Comparison of ENCODE assay signal across 8 cellular contexts in the genomic region with DNA sequence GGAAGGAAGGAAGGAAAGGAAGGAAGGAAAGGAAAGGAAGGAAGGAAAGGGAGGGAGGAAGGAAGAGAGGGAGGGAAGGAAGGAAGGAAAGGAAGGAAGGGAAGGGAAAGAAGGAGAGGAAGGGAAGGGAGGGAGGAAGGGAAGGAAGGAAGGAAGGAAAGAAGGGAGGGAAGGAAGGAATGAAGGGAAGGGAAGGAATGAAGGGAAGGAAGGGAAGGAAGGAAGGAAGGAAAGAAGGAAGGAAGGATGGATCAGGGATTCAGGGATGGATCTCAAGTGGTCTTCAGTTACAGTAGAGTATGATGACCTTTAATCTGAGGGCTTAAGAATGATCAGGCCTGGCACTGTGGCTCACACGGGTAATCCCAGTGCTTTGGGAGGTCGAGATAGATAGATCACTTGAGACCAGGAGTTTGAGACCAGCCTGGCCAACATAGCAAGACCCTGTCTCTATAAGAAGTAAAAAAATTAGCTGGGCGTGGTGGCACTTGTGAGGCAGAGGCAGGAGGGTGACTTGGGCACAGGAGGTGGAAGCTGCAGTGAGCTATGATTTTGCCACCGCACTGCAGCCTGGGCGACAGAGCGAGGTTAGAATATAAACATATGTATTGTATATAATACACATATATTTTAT. TPM values are rescaled to one million over a fixed set of nuclear protein-coding genes. Genes with fewer than 3 reads are reported as not detected.
DNase-seq lines count a peak whose midpoint lies in the region; ATAC-seq, FAIRE-seq and TF ChIP-seq lines count a peak whose summit lies in the region.

No MANE protein-coding gene starts in this region.

- H3K9me3 Mint-ChIP-seq in activated CD8-positive, alpha-beta memory T cell treated with anti-CD3 and anti-CD28 coated beads, Interleukin-2, amount 10 ng/mL, durations not matched to agents 7 days and 5 days (ENCODE audit: low read depth), result no peaks in the 10 kb centered on the region
- H3K9me3 Mint-ChIP-seq in activated naive CD4-positive, alpha-beta T cell treated with anti-CD3 and anti-CD28 coated beads, Interleukin-2, amount 10 ng/mL, durations not matched to agents 7 days and 5 days, result no peaks in the 10 kb centered on the region
- H3K9me3 Mint-ChIP-seq in memory B cell, result peaks cover 1% of the 10 kb centered on the region
- no peaks in the 10 kb centered on the region for H3K9me3 Mint-ChIP-seq in type B pancreatic cell

- H3K27ac Mint-ChIP-seq in activated CD8-positive, alpha-beta memory T cell treated with anti-CD3 and anti-CD28 coated beads, Interleukin-2, amount 10 ng/mL, durations not matched to agents 7 days and 5 days, result peak overlapping the region; percentile 70
- peak overlapping the region; percentile 87 for H3K27ac Mint-ChIP-seq in activated naive CD4-positive, alpha-beta T cell treated with anti-CD3 and anti-CD28 coated beads, Interleukin-2, amount 10 ng/mL, durations not matched to agents 7 days and 5 days
- H3K27ac Mint-ChIP-seq in memory B cell (peak overlapping the region; percentile 19), type B pancreatic cell (peak overlapping the region; percentile 90)

- H3K27me3 Mint-ChIP-seq in activated CD8-positive, alpha-beta memory T cell treated with anti-CD3 and anti-CD28 coated beads, Interleukin-2, amount 10 ng/mL, durations not matched to agents 7 days and 5 days, result no peaks in the 10 kb centered on the region
- H3K27me3 Mint-ChIP-seq in activated naive CD4-positive, alpha-beta T cell treated with anti-CD3 and anti-CD28 coated beads, Interleukin-2, amount 10 ng/mL, durations not matched to agents 7 days and 5 days, result no peaks in the 10 kb centered on the region
- H3K27me3 Mint-ChIP-seq in memory B cell (no peaks in the 10 kb centered on the region), type B pancreatic cell (no peaks in the 10 kb centered on the region)

- peaks cover 20% of the 10 kb centered on the region for H3K4me1 Mint-ChIP-seq in activated CD8-positive, alpha-beta memory T cell treated with anti-CD3 and anti-CD28 coated beads, Interleukin-2, amount 10 ng/mL, durations not matched to agents 7 days and 5 days
- peaks cover 27% of the 10 kb centered on the region for H3K4me1 Mint-ChIP-seq in activated naive CD4-positive, alpha-beta T cell treated with anti-CD3 and anti-CD28 coated beads, Interleukin-2, amount 10 ng/mL, durations not matched to agents 7 days and 5 days
- peaks cover 35% of the 10 kb centered on the region for H3K4me1 Mint-ChIP-seq in memory B cell
- peaks cover 18% of the 10 kb centered on the region for H3K4me1 Mint-ChIP-seq in type B pancreatic cell (ENCODE audit: unreplicated experiment)

- DNase-seq in activated CD8-positive, alpha-beta memory T cell treated with anti-CD3 and anti-CD28 coated beads, Interleukin-2, amount 10 ng/mL, durations not matched to agents 7 days and 5 days, result peak; percentile 42
- no peak for DNase-seq in activated CD8-positive, alpha-beta memory T cell treated with anti-CD3 and anti-CD28 coated beads for 24 hours
- DNase-seq in activated naive CD4-positive, alpha-beta T cell treated with anti-CD3 and anti-CD28 coated beads, Interleukin-2, amount 10 ng/mL, durations not matched to agents 7 days and 5 days, result peak; percentile 43
- no peak for DNase-seq in memory B cell (ENCODE audit: low spot score in 2 of 2)
- DNase-seq in type B pancreatic cell (ENCODE audit: extremely low spot score, unreplicated experiment), result no peak
- DNase-seq in stimulated activated naive CD4-positive, alpha-beta T cell treated with Interleukin-2 at 50 U/mL for 16 hours (lab: John Stamatoyannopoulos, UW), result no peak
- no peak for DNase-seq in DMS79 (lab: John Stamatoyannopoulos, UW)
- no peak for DNase-seq in GM12892 (ENCODE audit: insufficient read length)

- no peak for ATAC-seq in activated CD8-positive, alpha-beta memory T cell treated with anti-CD3 and anti-CD28 coated beads, Interleukin-2, amount 10 ng/mL, durations not matched to agents 7 days and 5 days
- ATAC-seq in memory B cell (ENCODE audit: low read depth), result no peak

- FAIRE-seq in GM12892 (lab: Jason Lieb, UNC), result no peak

- peak overlapping the region; percentile 66 for H3K4me3 Mint-ChIP-seq in activated CD8-positive, alpha-beta memory T cell treated with anti-CD3 and anti-CD28 coated beads, Interleukin-2, amount 10 ng/mL, durations not matched to agents 7 days and 5 days
- H3K4me3 Mint-ChIP-seq in activated naive CD4-positive, alpha-beta T cell treated with anti-CD3 and anti-CD28 coated beads, Interleukin-2, amount 10 ng/mL, durations not matched to agents 7 days and 5 days, result peak overlapping the region; percentile 73
- H3K4me3 Mint-ChIP-seq in memory B cell (peak overlapping the region; percentile 82), type B pancreatic cell (peak overlapping the region; percentile 88)

- CTCF ChIA-PET in activated CD8-positive, alpha-beta memory T cell treated with anti-CD3 and anti-CD28 coated beads, Interleukin-2, amount 10 ng/mL, durations not matched to agents 7 days and 5 days (lab: Charles Lee), result interaction anchor here (0.8 to 1.6 kb wide), 3 partner anchors 15 to 42 kb away, joined by 4 to 10 read pairs (median 5); no protein-coding TSS in a partner anchor
- CTCF ChIA-PET in activated naive CD4-positive, alpha-beta T cell treated with anti-CD3 and anti-CD28 coated beads, Interleukin-2, amount 10 ng/mL, durations not matched to agents 7 days and 5 days (lab: Charles Lee), result no interaction called here

- no peak for TF ChIP-seq POLR2A in GM12892 (IDR thresholded peaks at IDR 0.05; ENCODE audit: low read depth, low read length)

- peaks cover 6% of the 10 kb centered on the region for H3K36me3 Mint-ChIP-seq in activated CD8-positive, alpha-beta memory T cell treated with anti-CD3 and anti-CD28 coated beads, Interleukin-2, amount 10 ng/mL, durations not matched to agents 7 days and 5 days
- peaks cover 15% of the 10 kb centered on the region for H3K36me3 Mint-ChIP-seq in activated naive CD4-positive, alpha-beta T cell treated with anti-CD3 and anti-CD28 coated beads, Interleukin-2, amount 10 ng/mL, durations not matched to agents 7 days and 5 days
- H3K36me3 Mint-ChIP-seq in memory B cell, result peaks cover 3% of the 10 kb centered on the region
- peaks cover 9% of the 10 kb centered on the region for H3K36me3 Mint-ChIP-seq in type B pancreatic cell

- TF ChIP-seq CTCF in type B pancreatic cell (conservative IDR thresholded peaks at IDR 0.05), result no peak

RNA-seq across cellular contexts. Expression of a gene that starts 0.8 kb away (rescaled TPM):
- 10 to 100 TPM; 27.1 to 31.2 TPM for total RNA-seq in activated CD8-positive, alpha-beta memory T cell treated with anti-CD3 and anti-CD28 coated beads, Interleukin-2, amount 10 ng/mL, durations not matched to agents 7 days and 5 days
- total RNA-seq in type B pancreatic cell (ENCODE audit: low replicate concordance), result 55.1 and 55.2 TPM in 2 replicates
- 7.0 TPM for polyA plus RNA-seq in GM12892 (2012; ENCODE audit: missing spikeins)

Comparison
In these comparisons a context has a peak if more than half of its experiments do, and no peak if none do; other contexts are left out.
1. DNase-seq: peak in activated CD8-positive, alpha-beta memory T cell treated with anti-CD3 and anti-CD28 coated beads, Interleukin-2, amount 10 ng/mL, durations not matched to agents 7 days and 5 days (single experiment) and activated naive CD4-positive, alpha-beta T cell treated with anti-CD3 and anti-CD28 coated beads, Interleukin-2, amount 10 ng/mL, durations not matched to agents 7 days and 5 days (single experiment); none in activated CD8-positive, alpha-beta memory T cell treated with anti-CD3 and anti-CD28 coated beads for 24 hours (single experiment), memory B cell (0 of 2), type B pancreatic cell (single experiment), stimulated activated naive CD4-positive, alpha-beta T cell treated with Interleukin-2 at 50 U/mL for 16 hours (single experiment), DMS79 (single experiment) and GM12892 (single experiment).
2. H3K27ac Mint-ChIP-seq: peak in every context shown above with its lines; median percentile 90 in type B pancreatic cell; 87 in activated naive CD4-positive, alpha-beta T cell treated with anti-CD3 and anti-CD28 coated beads, Interleukin-2, amount 10 ng/mL, durations not matched to agents 7 days and 5 days; 70 in activated CD8-positive, alpha-beta memory T cell treated with anti-CD3 and anti-CD28 coated beads, Interleukin-2, amount 10 ng/mL, durations not matched to agents 7 days and 5 days; 19 in memory B cell.
3. Peak in every context shown above with its lines, with median percentiles within 50 percentile points of each other: H3K4me3 Mint-ChIP-seq.